In the genomic region with DNA sequence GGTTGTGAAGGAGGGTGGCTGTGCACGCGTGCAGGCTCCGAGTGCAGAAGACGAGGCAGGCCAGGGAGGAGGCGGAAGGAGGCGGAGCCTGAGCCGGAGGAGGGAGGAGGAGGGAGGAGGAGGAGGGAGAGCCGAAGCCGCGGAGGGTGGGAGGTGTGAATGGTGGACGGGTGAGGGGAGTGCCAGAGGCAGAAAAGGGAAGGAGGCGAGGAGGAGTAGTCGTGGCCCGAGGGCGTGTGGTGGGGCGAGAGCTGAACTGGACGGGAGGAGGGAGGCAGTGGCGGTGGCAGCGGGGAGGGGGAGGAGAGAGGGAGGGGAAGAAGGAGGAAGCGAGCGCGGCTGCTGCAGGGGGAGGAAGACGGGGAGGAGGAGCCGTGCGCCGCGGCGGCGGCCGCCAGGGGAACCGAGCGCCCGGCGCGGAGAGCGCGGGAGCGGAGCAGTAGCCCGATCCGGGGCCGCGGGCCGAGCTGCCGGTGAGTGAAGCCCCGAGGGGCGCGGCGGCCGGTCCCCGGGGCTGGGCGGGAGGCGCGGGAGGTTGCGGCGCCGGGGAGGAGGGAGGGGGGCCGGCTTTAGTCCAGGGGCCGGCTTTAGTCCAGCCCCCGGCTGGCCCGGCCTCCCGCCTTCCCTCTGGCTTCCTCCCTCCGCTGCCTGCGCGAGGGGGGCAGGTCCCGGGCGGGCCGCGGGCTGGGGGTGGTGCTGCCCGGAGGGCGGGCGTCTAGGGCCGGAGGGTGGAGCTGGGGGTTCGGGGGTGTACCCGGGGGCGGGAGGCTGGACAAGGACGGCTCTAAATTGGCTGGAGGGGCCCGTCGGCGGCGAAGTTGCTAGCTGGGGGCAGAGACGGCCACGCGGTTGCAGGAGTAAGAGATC, we compare ENCODE assay signal across 8 cellular contexts. TPM values are rescaled to one million over a fixed set of nuclear protein-coding genes. Genes with fewer than 3 reads are reported as not detected.
DNase-seq lines count a peak whose midpoint lies in the region; ATAC-seq, FAIRE-seq and TF ChIP-seq lines count a peak whose summit lies in the region.

A gene (plus strand): TSS at position 815 of the 867 bp plus-strand sequence. CDS start 661 bp downstream, outside the sequence.

- FAIRE-seq in bronchial epithelial cell (lab: Jason Lieb, UNC): no peak

- no peaks in the 10 kb centered on the region for H3K36me3 ChIP-seq in bronchial epithelial cell (ENCODE audit: control insufficient read depth, insufficient read depth, low read length)

- H3K27me3 ChIP-seq in bronchial epithelial cell (ENCODE audit: control insufficient read depth, insufficient read depth, low read length): no peaks in the 10 kb centered on the region

- H3K4me3 ChIP-seq in WI38 (ENCODE audit: low read depth, low read length) (peak within 1 kb of the TSS; percentile 62), bronchial epithelial cell (ENCODE audit: low read depth, low read length) (peak within 1 kb of the TSS; percentile 70)

- TF ChIP-seq POLR2A in GM18526 (IDR thresholded peaks at IDR 0.05; ENCODE audit: extremely low read depth, insufficient read length): peak; percentile 26

- TF ChIP-seq CTCF in WI38 (IDR thresholded peaks at IDR 0.05; ENCODE audit: low read depth, low read length) (no peak), bronchial epithelial cell (IDR thresholded peaks at IDR 0.05; ENCODE audit: insufficient read depth, low read length, severe bottlenecking) (peak; percentile 15)

- DNase-seq in 8988T: peak; percentile 47
- DNase-seq in NCI-H2171 (lab: John Stamatoyannopoulos, UW): peak; percentile 70
- peak; percentile 48 for DNase-seq in bronchial epithelial cell (ENCODE audit: low read depth)
- DNase-seq in inferior parietal cortex (ENCODE audit: extremely low spot score): peak; percentile 47
- peak; percentile 62 to 64 for DNase-seq in stimulated activated CD4-positive, alpha-beta T cell treated with anti-CD3 and anti-CD28 coated beads, Interleukin-12 subunit alpha, Interleukin-12 subunit beta, amount 100 ng/mL, for 24 hours (ENCODE audit: low read depth in 2 of 2)

- ATAC-seq in HG03064 (IDR thresholded peaks at IDR 0.05; ENCODE audit: low read depth, unreplicated experiment): peak; percentile 78

RNA-seq across cellular contexts. Expression of the gene that starts here (rescaled TPM):
- 16.4 and 20.3 TPM in 2 replicates for total RNA-seq in bronchial epithelial cell

Comparison
In these comparisons a context has a peak if more than half of its experiments do, and no peak if none do; other contexts are left out.
1. Peak in every context shown above with its lines: DNase-seq, ATAC-seq and H3K4me3 ChIP-seq.